15 cellular contexts compared by ENCODE assay signal in genomic region chr17:10033449-10033848, GRCh38.
DNase-seq lines count a peak whose midpoint lies in the region; ATAC-seq and TF ChIP-seq lines count a peak whose summit lies in the region.
"Had no signal": no experiment of that assay in that cellular context is flagged by ENCODE, and none has a peak within 500 bp of the region (broad histone marks: within the 10 kb centered on the region; RNA-seq: fewer than 3 reads in every experiment).

No MANE protein-coding gene starts in this region.

- no peak for TF ChIP-seq POLR2A in transverse colon (IDR thresholded peaks at IDR 0.05)

- intact Hi-C loops in heart right ventricle (cut with DNase I) (no loop called here), left cardiac atrium (cut with DNase I) (no loop called here), transverse colon (cut with DNase I; ENCODE audit: low total_unique reads) (no loop called here)

- H3K4me1 ChIP-seq in heart right ventricle (peaks cover 0 to 84% (median 5%) of the 10 kb centered on the region in 9 donors), transverse colon (peaks cover 0 to 23% (median 0%) of the 10 kb centered on the region in 4 donors)
- H3K4me1 ChIP-seq: SJCRH30 had no signal

- H3K9me3 Mint-ChIP-seq in glutamatergic neuron (ENCODE audit: unreplicated experiment), result peaks cover 2% of the 10 kb centered on the region
- H3K9me3 Mint-ChIP-seq: H9; stimulated activated naive CD8-positive, alpha-beta T cell treated with anti-CD3 and anti-CD28 coated beads, Interleukin-15, Interleukin-2, amounts not matched to agents 100 ng/mL and 50 ng/mL, for 24 hours had no signal

- H3K27me3 Mint-ChIP-seq in glutamatergic neuron (ENCODE audit: unreplicated experiment), result peaks cover 3% of the 10 kb centered on the region
- H3K27me3 Mint-ChIP-seq: stimulated activated naive CD8-positive, alpha-beta T cell treated with anti-CD3 and anti-CD28 coated beads, Interleukin-15, Interleukin-2, amounts not matched to agents 100 ng/mL and 50 ng/mL, for 24 hours had no signal

- peak overlapping the region in 9 of 10 donors; percentile 30 to 56 (median 51) for H3K4me3 ChIP-seq in heart right ventricle
- H3K4me3 ChIP-seq in HL-60 (replicated peaks; ENCODE audit: insufficient read depth, low read length), result no peak overlapping the region
- no peak overlapping the region for H3K4me3 ChIP-seq in transverse colon
- H3K4me3 ChIP-seq: SJCRH30 had no signal

- no peak overlapping the region for H3K27ac Mint-ChIP-seq in glutamatergic neuron (ENCODE audit: unreplicated experiment)
- H3K27ac Mint-ChIP-seq: stimulated activated naive CD8-positive, alpha-beta T cell treated with anti-CD3 and anti-CD28 coated beads, Interleukin-15, Interleukin-2, amounts not matched to agents 100 ng/mL and 50 ng/mL, for 24 hours had no signal

- H3K36me3 Mint-ChIP-seq in glutamatergic neuron (ENCODE audit: unreplicated experiment), result no peaks in the 10 kb centered on the region
- H3K36me3 Mint-ChIP-seq: brain had no signal

- TF ChIP-seq CTCF in heart right ventricle (IDR thresholded peaks at IDR 0.05), result no peak
- no peak for TF ChIP-seq CTCF in HL-60 (IDR thresholded peaks at IDR 0.05; ENCODE audit: insufficient read depth, low read length)
- TF ChIP-seq CTCF in glutamatergic neuron (IDR thresholded peaks at IDR 0.05; ENCODE audit: partially characterized antibody, unreplicated experiment), result no peak
- no peak for TF ChIP-seq CTCF in transverse colon (IDR thresholded peaks at IDR 0.05)

- 71 to 75% methylated on average over 10 of the region's 10 CpGs for WGBS in heart right ventricle, 2 donors
- 79 to 89% methylated on average over 6 to 9 of the region's 10 CpGs for WGBS in transverse colon (ENCODE audit: low coverage in 1 of 2), 2 donors

- TF ChIP-seq EP300 in transverse colon (IDR thresholded peaks at IDR 0.05; ENCODE audit: low read depth), result no peak

- no peak overlapping the region for H3K4me3 Mint-ChIP-seq in glutamatergic neuron (ENCODE audit: unreplicated experiment)
- H3K4me3 Mint-ChIP-seq: H9; stimulated activated naive CD8-positive, alpha-beta T cell treated with anti-CD3 and anti-CD28 coated beads, Interleukin-15, Interleukin-2, amounts not matched to agents 100 ng/mL and 50 ng/mL, for 24 hours had no signal

- H3K27ac ChIP-seq in heart right ventricle (peak overlapping the region in 7 of 10 donors; percentile 33 to 91 (median 87)), HL-60 (replicated peaks) (peak overlapping the region; percentile 63), transverse colon (peak overlapping the region; percentile 56 to 77 (median 73))
- H3K27ac ChIP-seq: SJCRH30 had no signal

- ATAC-seq in heart right ventricle (no peak), left cardiac atrium (no peak), GM21723 (IDR thresholded peaks at IDR 0.05; ENCODE audit: unreplicated experiment) (no peak)

- no peaks in the 10 kb centered on the region for H3K9me3 ChIP-seq in heart right ventricle
- H3K9me3 ChIP-seq in transverse colon, result no peaks in the 10 kb centered on the region
- H3K9me3 ChIP-seq: SJCRH30 had no signal

- in situ Hi-C loops in transverse colon (cut with MboI; ENCODE audit: low pct_ligation_motif_present in 1 of 4, low pct_unique_long_range_greater_than_20kb in 1 of 4, low sequenced_read_pairs in 3 of 4), result no loop called here

- H3K27me3 ChIP-seq in heart right ventricle, result no peaks in the 10 kb centered on the region
- H3K27me3 ChIP-seq in HL-60 (ENCODE audit: insufficient read depth, poor library complexity, severe bottlenecking), result no peaks in the 10 kb centered on the region
- H3K27me3 ChIP-seq in transverse colon, result no peaks in the 10 kb centered on the region
- H3K27me3 ChIP-seq: SJCRH30 had no signal

- H3K36me3 ChIP-seq in heart right ventricle (peaks cover 0 to 7% (median 0%) of the 10 kb centered on the region in 9 donors), transverse colon (no peaks in the 10 kb centered on the region)
- H3K36me3 ChIP-seq: SJCRH30 had no signal

- H3K4me1 Mint-ChIP-seq in glutamatergic neuron (ENCODE audit: low read depth, unreplicated experiment), result peaks cover 1% of the 10 kb centered on the region

- DNase-seq in heart right ventricle (no peak), left cardiac atrium (no peak), HL-60 (ENCODE audit: low read depth in 1 of 2, low spot score in 1 of 2) (no peak), glutamatergic neuron (peak; percentile 49), transverse colon (no peak), GM19240 (ENCODE audit: insufficient read length, low spot score) (no peak), H4 (ENCODE audit: low spot score) (no peak)
- DNase-seq: activated CD4-positive, CD25-positive, alpha-beta regulatory T cell treated with anti-CD3 and anti-CD28 coated beads, Interleukin-2, amount 50 U/mL, for 72 hours; DMS153; H9; stimulated activated CD4-positive, alpha-beta T cell treated with anti-CD3 and anti-CD28 coated beads, Interleukin-1b, Interleukin-23, amount 100 ng/mL, for 48 hours had no signal

Comparison
In these comparisons a context has a peak if more than half of its experiments do, and no peak if none do; other contexts are left out.
1. H3K4me3 ChIP-seq: peak in heart right ventricle (9 of 10); none in HL-60 (single experiment) and transverse colon (0 of 4).
2. Peak in every context shown above with its lines, with median percentiles within 50 percentile points of each other: H3K27ac ChIP-seq.